Comparison of ENCODE assay signal across 7 cellular contexts in the genomic region with DNA sequence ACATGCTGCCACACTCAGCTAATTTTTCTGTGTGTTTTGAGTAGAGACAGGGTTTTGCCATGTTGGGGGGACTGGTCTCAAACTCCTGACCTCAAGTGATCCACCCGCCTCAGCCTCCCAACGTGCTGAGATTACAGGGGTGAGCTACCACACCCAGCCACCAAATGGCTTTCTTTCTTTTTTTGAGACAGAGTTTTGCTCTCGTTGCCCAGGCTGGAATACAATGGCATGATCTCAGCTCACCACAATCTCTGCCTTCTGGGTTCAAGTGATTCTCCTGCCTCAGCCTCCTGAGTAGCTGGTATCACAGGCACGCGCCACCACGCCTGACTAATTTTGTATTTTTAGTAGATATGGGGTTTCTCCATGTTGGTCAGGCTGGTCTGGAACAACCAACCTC. TPM values are rescaled to one million over a fixed set of nuclear protein-coding genes. Genes with fewer than 3 reads are reported as not detected.
A peak's percentile ranks its signal among the peaks of the same experiment; 100 is the strongest.
DNase-seq lines count a peak whose midpoint lies in the region; ATAC-seq and TF ChIP-seq lines count a peak whose summit lies in the region.
"Not testable (repeated sequence)": the region's sequence is repeated elsewhere in the genome, so short reads cannot be mapped to it uniquely, and the experiment has no call there.

No MANE protein-coding gene starts in this region.

- DNase-seq in GM23248; Karpas-422; central memory CD8-positive, alpha-beta T cell (ENCODE audit: low spot score in 2 of 2); cardiac muscle cell (ENCODE audit: low read depth in 1 of 2, low spot score in 1 of 2); smooth muscle cell (lab: John Stamatoyannopoulos, UW; ENCODE audit: unreplicated experiment): not testable (repeated sequence)
- peak; percentile 12 for DNase-seq in activated CD4-positive, alpha-beta T cell treated with anti-CD3 and anti-CD28 coated beads for 48 hours

- not testable (repeated sequence) for H3K9ac ChIP-seq in GM23248; Karpas-422 (ENCODE audit: low read length); smooth muscle cell (ENCODE audit: low read depth)

- in situ Hi-C loops in GM23248 (cut with MboI): not testable (repeated sequence)

- not testable (repeated sequence) for H3K27me3 Mint-ChIP-seq in central memory CD8-positive, alpha-beta T cell

- H3K9me3 Mint-ChIP-seq in central memory CD8-positive, alpha-beta T cell: not testable (repeated sequence)

- not testable (repeated sequence) for H3K4me3 ChIP-seq in GM23248; Karpas-422 (ENCODE audit: low read length); cardiac muscle cell; neutrophil (ENCODE audit: low read depth in 1 of 2, low read length in 1 of 2); smooth muscle cell

- peaks cover 100% of the 10 kb centered on the region for H3K79me2 ChIP-seq in GM23248 (ENCODE audit: insufficient read depth)
- peaks cover 99% of the 10 kb centered on the region for H3K79me2 ChIP-seq in Karpas-422 (ENCODE audit: low read length)
- peaks cover 100% of the 10 kb centered on the region for H3K79me2 ChIP-seq in smooth muscle cell (ENCODE audit: low read depth)

- peaks cover 70% of the 10 kb centered on the region for H3K4me1 Mint-ChIP-seq in central memory CD8-positive, alpha-beta T cell

- H4K20me1 ChIP-seq in GM23248 (ENCODE audit: insufficient read depth) (peaks cover 52% of the 10 kb centered on the region), Karpas-422 (ENCODE audit: insufficient read depth, low read depth, low read length) (peaks cover 47% of the 10 kb centered on the region), smooth muscle cell (ENCODE audit: low read depth) (peaks cover 100% of the 10 kb centered on the region)

- not testable (repeated sequence) for H3K4me2 ChIP-seq in GM23248 (ENCODE audit: unreplicated experiment); smooth muscle cell
- H3K4me2 ChIP-seq in Karpas-422 (ENCODE audit: low read depth, low read length, poor library complexity, severe bottlenecking): peak overlapping the region; percentile 39

- peaks cover 36% of the 10 kb centered on the region for H3K36me3 Mint-ChIP-seq in central memory CD8-positive, alpha-beta T cell (ENCODE audit: insufficient read depth)

- H3F3A ChIP-seq in GM23248 (ENCODE audit: insufficient read depth): peaks cover 59% of the 10 kb centered on the region
- H3F3A ChIP-seq in smooth muscle cell (ENCODE audit: low read depth): not testable (repeated sequence)

- 73 to 76% methylated on average over 6 of the region's 6 CpGs for WGBS in GM23248 (ENCODE audit: low coverage in 1 of 2, low lambda C conversion rate in 2 of 2, missing lambda C conversion rate in 2 of 2), 2 experiments
- 93% methylated on average over 6 of the region's 6 CpGs for WGBS in smooth muscle cell (ENCODE audit: low lambda C conversion rate)

- peak overlapping the region; percentile 73 for H3K27ac Mint-ChIP-seq in central memory CD8-positive, alpha-beta T cell (ENCODE audit: low read depth)

- H3K27ac ChIP-seq in GM23248 (peak overlapping the region; percentile 24), Karpas-422 (ENCODE audit: low read length) (peak overlapping the region; percentile 13; the same call in 1 of the 2 replicates), cardiac muscle cell (peak overlapping the region; percentile 45), neutrophil (peak overlapping the region; percentile 23), smooth muscle cell (ENCODE audit: low read depth) (peak overlapping the region; percentile 20)

- not testable (repeated sequence) for H3K9me3 ChIP-seq in GM23248 (ENCODE audit: low read depth); Karpas-422 (ENCODE audit: low read length); cardiac muscle cell (ENCODE audit: low read depth); neutrophil; smooth muscle cell (replicated peaks; ENCODE audit: low read depth)

- ATAC-seq in central memory CD8-positive, alpha-beta T cell (replicated peaks; ENCODE audit: extremely low read depth, poor library complexity, severe bottlenecking): not testable (repeated sequence)

- not testable (repeated sequence) for TF ChIP-seq CTCF in cardiac muscle cell (IDR thresholded peaks at IDR 0.05; ENCODE audit: low read depth, low read length); neutrophil (IDR thresholded peaks at IDR 0.05); smooth muscle cell (IDR thresholded peaks at IDR 0.05; ENCODE audit: borderline replicate concordance, insufficient read depth, poor library complexity, severe bottlenecking)

- H3K36me3 ChIP-seq in GM23248 (ENCODE audit: low read depth): peaks cover 40% of the 10 kb centered on the region
- H3K36me3 ChIP-seq in Karpas-422 (ENCODE audit: insufficient read depth, low read length): peaks cover 41% of the 10 kb centered on the region
- H3K36me3 ChIP-seq in cardiac muscle cell: peaks cover 14% of the 10 kb centered on the region
- H3K36me3 ChIP-seq in neutrophil: peaks cover 19% of the 10 kb centered on the region
- not testable (repeated sequence) for H3K36me3 ChIP-seq in smooth muscle cell (ENCODE audit: low read depth)

- H3K4me1 ChIP-seq in GM23248 (ENCODE audit: insufficient read depth): peaks cover 28% of the 10 kb centered on the region
- peaks cover 41% of the 10 kb centered on the region for H3K4me1 ChIP-seq in Karpas-422 (ENCODE audit: low read length)
- H3K4me1 ChIP-seq in cardiac muscle cell (ENCODE audit: low read depth): peaks cover 14% of the 10 kb centered on the region
- H3K4me1 ChIP-seq in neutrophil (ENCODE audit: control insufficient read depth in 1 of 2, insufficient read depth in 1 of 2, low read depth in 1 of 2, low read length in 1 of 2); smooth muscle cell (ENCODE audit: low read depth): not testable (repeated sequence)

- peak overlapping the region; percentile 12 for H3K4me3 Mint-ChIP-seq in central memory CD8-positive, alpha-beta T cell

- H3K27me3 ChIP-seq in GM23248 (replicated peaks; ENCODE audit: insufficient read depth); Karpas-422 (ENCODE audit: low read length); cardiac muscle cell; neutrophil; smooth muscle cell (ENCODE audit: low read depth): not testable (repeated sequence)

- not testable (repeated sequence) for H3K9me2 ChIP-seq in GM23248 (ENCODE audit: insufficient read depth); Karpas-422 (replicated peaks; ENCODE audit: insufficient read depth, low read length)

- not testable (repeated sequence) for H2AFZ ChIP-seq in GM23248; Karpas-422 (ENCODE audit: low read length); smooth muscle cell (ENCODE audit: low read depth)

RNA-seq across cellular contexts. Expression of a gene that starts 15.5 kb away (rescaled TPM):
- 415 and 428 TPM in 2 replicates for total RNA-seq in GM23248 (2014; rRNA removed; shearing (Covaris generic))
- polyA plus RNA-seq in GM23248 (2016; fragmentation: Nextera tagmentation; extraction: Ambion mirVana): 225 and 228 TPM in 2 replicates
- total RNA-seq in Karpas-422 (2014; rRNA removed; shearing (Covaris generic); ENCODE audit: low replicate concordance): 193 and 274 TPM in 2 replicates
- total RNA-seq in cardiac muscle cell: 282 and 286 TPM in 2 replicates
- polyA plus RNA-seq in cardiac muscle cell: 161 and 195 TPM in 2 replicates
- 294 and 354 TPM in 2 replicates for total RNA-seq in smooth muscle cell
- 129 and 151 TPM in 2 replicates for polyA plus RNA-seq in smooth muscle cell

RNA-seq across cellular contexts. Expression of a gene that starts 45.5 kb away (rescaled TPM):
- total RNA-seq in GM23248 (2014; rRNA removed; shearing (Covaris generic)): 0.76 and 0.97 TPM in 2 replicates
- polyA plus RNA-seq in GM23248 (2016; fragmentation: Nextera tagmentation; extraction: Ambion mirVana) (0.42 and 0.51 TPM in 2 replicates), cardiac muscle cell (4.7 and 6.3 TPM in 2 replicates), smooth muscle cell (0.70 and 2.0 TPM in 2 replicates)
- total RNA-seq in Karpas-422 (2014; rRNA removed; shearing (Covaris generic); ENCODE audit: low replicate concordance): 17.0 and 30.0 TPM in 2 replicates
- total RNA-seq in cardiac muscle cell (4.2 and 7.6 TPM in 2 replicates), smooth muscle cell (1.4 and 2.3 TPM in 2 replicates)
